In the genomic region with DNA sequence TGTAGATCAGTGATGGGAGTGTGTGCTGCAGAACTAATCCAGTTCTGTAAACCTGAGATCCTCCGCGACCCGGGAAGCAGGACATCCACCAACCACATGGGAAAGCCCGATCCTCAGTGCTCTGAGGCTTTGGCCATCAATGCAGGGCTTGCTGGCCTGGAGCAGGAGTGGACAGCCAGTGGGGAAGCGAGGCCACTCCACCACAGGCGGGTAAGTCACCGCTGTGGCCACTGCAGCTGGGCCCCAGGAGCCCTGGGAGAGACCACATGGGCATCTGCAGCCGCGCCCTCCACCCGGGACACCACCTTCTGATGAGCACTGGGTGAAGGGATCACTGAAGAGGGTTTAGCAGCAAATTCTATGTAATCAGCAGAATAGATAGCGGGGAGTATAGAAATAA, we compare ENCODE assay signal across 35 cellular contexts. TPM values are rescaled to one million over a fixed set of nuclear protein-coding genes. Genes with fewer than 3 reads are reported as not detected.
"Had no signal": no experiment of that assay in that cellular context is flagged by ENCODE, and none has a peak within 500 bp of the region (broad histone marks: within the 10 kb centered on the region; RNA-seq: fewer than 3 reads in every experiment).

No MANE protein-coding gene starts in this region.

- DNase-seq: naive B cell; naive thymus-derived CD8-positive, alpha-beta T cell; nephron progenitor cell; occipital lobe; pancreas; retina; right cardiac atrium; right lobe of liver; spleen; stimulated activated CD4-positive, alpha-beta T cell treated with anti-CD3 and anti-CD28 coated beads, Interleukin-12 subunit alpha, Interleukin-12 subunit beta, amount 100 ng/mL, for 4 hours; stimulated activated CD4-positive, alpha-beta T cell treated with anti-CD3 and anti-CD28 coated beads, Interleukin-1b, Interleukin-23, amount 100 ng/mL, for 48 hours; stimulated activated CD4-positive, alpha-beta T cell treated with anti-CD3 and anti-CD28 coated beads, Interleukin-4, amount 100 ng/mL, for 1 hour; stimulated activated CD4-positive, alpha-beta T cell treated with anti-CD3 and anti-CD28 coated beads, Interleukin-4, amount 100 ng/mL, for 4 hours; stimulated activated CD8-positive, alpha-beta memory T cell treated with anti-CD3 and anti-CD28 coated beads, Interleukin-4, amount 100 ng/mL, for 48 hours; stimulated activated naive CD4-positive, alpha-beta T cell; stimulated activated naive CD8-positive, alpha-beta T cell treated with anti-CD3 and anti-CD28 coated beads, Interleukin-15, amount 100 ng/mL, for 72 hours; stimulated activated naive CD8-positive, alpha-beta T cell treated with anti-CD3 and anti-CD28 coated beads, Interleukin-15, Interleukin-2, amounts not matched to agents 100 U/mL and 50 U/mL, for 24 hours; substantia nigra; testis; transverse colon; upper lobe of right lung; uterus had no signal

- H3K27ac ChIP-seq: pancreas, prostate gland, right lobe of liver, skin epidermis, spleen, suprapubic skin, testis, tibial artery, transverse colon, upper lobe of right lung, uterus had no signal

- H3K4me1 ChIP-seq: pancreas, prostate gland, right lobe of liver, spleen, suprapubic skin, testis, tibial artery, transverse colon, upper lobe of right lung, uterus had no signal

- H3K4me2 ChIP-seq: smooth muscle cell had no signal

- FAIRE-seq: pancreas had no signal

- H3K27me3 ChIP-seq: pancreas, right lobe of liver, testis, transverse colon, uterus had no signal

- H3K36me3 ChIP-seq: pancreas, prostate gland, right lobe of liver, spleen, suprapubic skin, tibial artery, transverse colon, upper lobe of right lung, uterus had no signal

- H3K9me3 ChIP-seq: pancreas, prostate gland, right lobe of liver, spleen, suprapubic skin, testis, tibial artery, transverse colon, upper lobe of right lung, uterus had no signal

- H3K4me3 ChIP-seq: pancreas, prostate gland, right lobe of liver, skin epidermis, smooth muscle cell, spleen, suprapubic skin, testis, tibial artery, transverse colon, upper lobe of right lung, uterus had no signal

- ATAC-seq: naive thymus-derived CD8-positive, alpha-beta T cell; natural killer cell treated with Interleukin-12 subunit alpha and Interleukin-12 subunit beta and Interleukin-15 and Interleukin-18, amount 100 ng/mL, for 72 hours; pancreas; right lobe of liver; stimulated activated memory B cell treated with anti-CD40 and anti-IgM and Interleukin-4, amounts not matched to agents 10 μg/mL and 1 μg/mL and 100 μg/mL, for 72 hours; stimulated activated naive CD8-positive, alpha-beta T cell treated with anti-CD3 and anti-CD28 coated beads, Interleukin-15, amount 100 ng/mL, for 72 hours; stimulated activated naive CD8-positive, alpha-beta T cell treated with anti-CD3 and anti-CD28 coated beads, Interleukin-15, Interleukin-2, amounts not matched to agents 100 U/mL and 50 U/mL, for 24 hours had no signal

RNA-seq across cellular contexts. Expression of a gene that starts 0.8 kb away (rescaled TPM):
- total RNA-seq: naive thymus-derived CD8-positive, alpha-beta T cell; natural killer cell treated with Interleukin-12 subunit alpha and Interleukin-12 subunit beta and Interleukin-15 and Interleukin-18, amount 100 ng/mL, for 72 hours; neural crest cell; occipital lobe; osteoblast; pancreas; posterior vena cava; prostate gland; pulmonary artery endothelial cell; right cardiac atrium; right lobe of liver; smooth muscle cell; spleen; testis; transverse colon; upper lobe of right lung; urinary bladder had no signal
- polyA plus RNA-seq: naive thymus-derived CD8-positive, alpha-beta T cell; pancreas; right cardiac atrium; smooth muscle cell; spleen; thymus; urinary bladder had no signal

RNA-seq across cellular contexts. Expression of a gene that starts 14.4 kb away (rescaled TPM):
- total RNA-seq: naive thymus-derived CD8-positive, alpha-beta T cell; natural killer cell treated with Interleukin-12 subunit alpha and Interleukin-12 subunit beta and Interleukin-15 and Interleukin-18, amount 100 ng/mL, for 72 hours; neural crest cell; occipital lobe; osteoblast; pancreas; prostate gland; pulmonary artery endothelial cell; right cardiac atrium; right lobe of liver; smooth muscle cell; spleen; transverse colon; upper lobe of right lung; urinary bladder; uterus had no signal
- polyA plus RNA-seq: naive thymus-derived CD8-positive, alpha-beta T cell; pancreas; right cardiac atrium; smooth muscle cell; spleen; thymus; urinary bladder had no signal

RNA-seq across cellular contexts. Expression of a gene that starts 15.8 kb away (rescaled TPM):
- total RNA-seq: naive thymus-derived CD8-positive, alpha-beta T cell; natural killer cell treated with Interleukin-12 subunit alpha and Interleukin-12 subunit beta and Interleukin-15 and Interleukin-18, amount 100 ng/mL, for 72 hours; neural crest cell; occipital lobe; osteoblast; pancreas; posterior vena cava; prostate gland; pulmonary artery endothelial cell; right cardiac atrium; right lobe of liver; smooth muscle cell; spleen; testis; transverse colon; upper lobe of right lung; urinary bladder; uterus had no signal
- polyA plus RNA-seq: naive thymus-derived CD8-positive, alpha-beta T cell; pancreas; right cardiac atrium; smooth muscle cell; spleen; thymus; urinary bladder had no signal

RNA-seq across cellular contexts. Expression of a gene that starts 23.4 kb away (rescaled TPM):
- total RNA-seq: naive thymus-derived CD8-positive, alpha-beta T cell; natural killer cell treated with Interleukin-12 subunit alpha and Interleukin-12 subunit beta and Interleukin-15 and Interleukin-18, amount 100 ng/mL, for 72 hours; neural crest cell; occipital lobe; osteoblast; pancreas; posterior vena cava; prostate gland; pulmonary artery endothelial cell; right cardiac atrium; right lobe of liver; smooth muscle cell; spleen; testis; transverse colon; upper lobe of right lung; urinary bladder; uterus had no signal
- polyA plus RNA-seq: naive thymus-derived CD8-positive, alpha-beta T cell; pancreas; right cardiac atrium; smooth muscle cell; spleen; thymus; urinary bladder had no signal

RNA-seq across cellular contexts. Expression of a gene that starts 26.7 kb away (rescaled TPM):
- total RNA-seq: naive thymus-derived CD8-positive, alpha-beta T cell; natural killer cell treated with Interleukin-12 subunit alpha and Interleukin-12 subunit beta and Interleukin-15 and Interleukin-18, amount 100 ng/mL, for 72 hours; neural crest cell; occipital lobe; osteoblast; pancreas; posterior vena cava; prostate gland; pulmonary artery endothelial cell; right cardiac atrium; right lobe of liver; smooth muscle cell; spleen; suprapubic skin; testis; transverse colon; upper lobe of right lung; urinary bladder; uterus had no signal
- polyA plus RNA-seq: naive thymus-derived CD8-positive, alpha-beta T cell; pancreas; right cardiac atrium; smooth muscle cell; spleen; thymus; urinary bladder had no signal
